ENCODE assay signal across 7 cellular contexts in the genomic region with DNA sequence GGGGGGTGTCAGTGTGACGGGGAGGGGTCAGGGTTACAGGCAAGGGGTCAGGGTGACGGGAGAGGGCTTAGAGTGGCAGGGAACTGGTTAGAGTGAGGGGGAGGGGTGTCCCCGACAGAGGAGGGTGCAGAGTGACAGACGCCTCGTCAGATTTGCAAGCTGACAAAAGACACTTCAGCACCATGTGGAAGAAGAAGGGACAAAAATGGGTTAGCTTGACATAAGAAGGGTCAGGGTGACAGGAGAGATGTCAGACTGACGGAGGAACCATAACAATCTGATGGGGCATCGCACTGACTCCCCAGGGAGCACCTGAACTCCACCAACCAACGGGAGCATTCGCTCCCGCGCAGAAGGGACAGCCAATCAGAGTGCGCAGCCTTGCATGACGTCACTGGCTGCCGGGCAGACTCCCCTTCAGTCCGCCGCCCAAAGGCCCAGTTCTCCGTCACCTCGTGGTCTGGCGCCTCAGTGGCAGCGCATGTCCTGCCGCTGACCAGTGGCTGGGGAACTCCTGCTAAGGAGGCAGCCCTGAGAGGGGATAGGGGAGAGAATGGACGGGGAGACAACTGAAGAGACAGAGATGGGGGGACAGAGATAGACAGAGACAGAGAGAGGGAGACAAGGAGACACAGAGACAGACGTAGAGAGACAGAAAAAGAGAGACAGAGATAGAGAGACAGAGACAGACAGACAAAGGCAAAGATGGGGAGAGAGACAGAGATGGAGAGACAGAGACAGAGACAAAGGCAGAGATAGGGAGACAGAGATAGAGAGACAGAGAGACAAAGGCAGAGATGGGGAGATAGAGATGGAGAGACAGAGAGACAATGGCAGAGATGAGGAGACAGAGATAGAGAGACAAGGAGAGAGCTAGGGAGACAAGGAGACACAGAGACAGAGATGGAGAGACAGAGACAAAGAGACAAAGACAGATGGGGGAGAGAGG. TPM values are rescaled to one million over a fixed set of nuclear protein-coding genes. Genes with fewer than 3 reads are reported as not detected.
A peak's percentile ranks its signal among the peaks of the same experiment; 100 is the strongest.
DNase-seq lines count a peak whose midpoint lies in the region; ATAC-seq, FAIRE-seq and TF ChIP-seq lines count a peak whose summit lies in the region.

No MANE protein-coding gene starts in this region.

- H3K27me3 ChIP-seq in foreskin keratinocyte (peaks cover 3% of the 10 kb centered on the region), pancreas (peaks cover 0 to 10% (median 0%) of the 10 kb centered on the region in 4 donors), tibial artery (peaks cover 0 to 58% of the 10 kb centered on the region in 2 donors)

- CTCF ChIA-PET in RWPE1 (lab: Yijun Ruan, JAX), result no interaction called here

- H3K9me3 Mint-ChIP-seq in activated T-helper 1 cell treated with anti-CD3 and anti-CD28 coated beads, Interleukin-12 subunit alpha, Interleukin-12 subunit beta, Interleukin-2, Interleukin-4 antibody, amounts not matched to agents 30 ng/mL and 10 ng/mL and 1 ng/mL, durations not matched to agents 14 hours and 24 hours and 36 hours, result no peaks in the 10 kb centered on the region

- no peaks in the 10 kb centered on the region for H3K9me3 ChIP-seq in pancreas
- H3K9me3 ChIP-seq in tibial artery, result peaks cover 0 to 4% (median 0%) of the 10 kb centered on the region in 3 donors

- no peak overlapping the region for H3K4me3 ChIP-seq in pancreas
- no peak overlapping the region for H3K4me3 ChIP-seq in tibial artery

- no peak overlapping the region for H3K27ac ChIP-seq in RWPE1
- H3K27ac ChIP-seq in foreskin keratinocyte, result no peak overlapping the region
- H3K27ac ChIP-seq in pancreas, result no peak overlapping the region
- no peak overlapping the region for H3K27ac ChIP-seq in tibial artery

- POLR2A ChIA-PET in RWPE1 (lab: Yijun Ruan, JAX; ENCODE audit: low non-redundant PET), result no interaction called here

- no peak for FAIRE-seq in pancreas (lab: Jason Lieb, UNC)

- H3K4me1 ChIP-seq in foreskin keratinocyte (no peaks in the 10 kb centered on the region), pancreas (no peaks in the 10 kb centered on the region), tibial artery (peaks cover 0 to 7% (median 0%) of the 10 kb centered on the region in 4 donors)

- peaks cover 8% of the 10 kb centered on the region for H3K27me3 Mint-ChIP-seq in activated T-helper 1 cell treated with anti-CD3 and anti-CD28 coated beads, Interleukin-12 subunit alpha, Interleukin-12 subunit beta, Interleukin-2, Interleukin-4 antibody, amounts not matched to agents 30 ng/mL and 10 ng/mL and 1 ng/mL, durations not matched to agents 14 hours and 24 hours and 36 hours (ENCODE audit: insufficient read depth)

- intact Hi-C loops in activated T-helper 1 cell treated with anti-CD3 and anti-CD28 coated beads, Interleukin-12 subunit alpha, Interleukin-12 subunit beta, Interleukin-2, Interleukin-4 antibody, amounts not matched to agents 30 ng/mL and 10 ng/mL and 1 ng/mL, durations not matched to agents 14 hours and 24 hours and 36 hours (cut with micrococcal nuclease), result no loop called here
- intact Hi-C loops in pancreas (cut with DNase I), result no loop called here
- intact Hi-C loops in tibial artery (cut with DNase I; ENCODE audit: low total_unique reads), result no loop called here

- TF ChIP-seq CTCF in RWPE1 (conservative IDR thresholded peaks at IDR 0.05; ENCODE audit: low read depth) (no peak), foreskin keratinocyte (conservative IDR thresholded peaks at IDR 0.05) (no peak), pancreas (IDR thresholded peaks at IDR 0.05) (no peak), tibial artery (IDR thresholded peaks at IDR 0.05) (no peak)

- no peaks in the 10 kb centered on the region for H3K36me3 ChIP-seq in pancreas
- no peaks in the 10 kb centered on the region for H3K36me3 ChIP-seq in tibial artery

- H3K4me1 Mint-ChIP-seq in activated T-helper 1 cell treated with anti-CD3 and anti-CD28 coated beads, Interleukin-12 subunit alpha, Interleukin-12 subunit beta, Interleukin-2, Interleukin-4 antibody, amounts not matched to agents 30 ng/mL and 10 ng/mL and 1 ng/mL, durations not matched to agents 14 hours and 24 hours and 36 hours (ENCODE audit: low read depth), result peaks cover 7% of the 10 kb centered on the region

- H3K4me3 Mint-ChIP-seq in activated T-helper 1 cell treated with anti-CD3 and anti-CD28 coated beads, Interleukin-12 subunit alpha, Interleukin-12 subunit beta, Interleukin-2, Interleukin-4 antibody, amounts not matched to agents 30 ng/mL and 10 ng/mL and 1 ng/mL, durations not matched to agents 14 hours and 24 hours and 36 hours, result no peak overlapping the region

- peak overlapping the region; percentile 0 for H3K27ac Mint-ChIP-seq in activated T-helper 1 cell treated with anti-CD3 and anti-CD28 coated beads, Interleukin-12 subunit alpha, Interleukin-12 subunit beta, Interleukin-2, Interleukin-4 antibody, amounts not matched to agents 30 ng/mL and 10 ng/mL and 1 ng/mL, durations not matched to agents 14 hours and 24 hours and 36 hours

- WGBS in pancreas, 2 donors, result 10 to 14% methylated on average over 21 to 23 of the region's 23 CpGs

- DNase-seq in RWPE1 (ENCODE audit: low spot score) (peak; percentile 97), foreskin keratinocyte (peak; percentile 14 to 32), pancreas (peak; percentile 61 to 86 (median 74)), tibial artery (peak; percentile 54 to 79)
- peak; percentile 70 for DNase-seq in activated T-helper 1 cell treated with anti-CD3 and anti-CD28 coated beads, Interleukin-12 subunit alpha, Interleukin-12 subunit beta, Interleukin-2, Interleukin-4 antibody, amounts not matched to agents 30 ng/mL and 10 ng/mL and 1 ng/mL, durations not matched to agents 14 hours and 24 hours and 36 hours (ENCODE audit: low spot score)

- ATAC-seq in GM18511 (IDR thresholded peaks at IDR 0.05; ENCODE audit: unreplicated experiment), result peak; percentile 81
- ATAC-seq in HG03439 (IDR thresholded peaks at IDR 0.05; ENCODE audit: unreplicated experiment), result peak; percentile 73
- peak; percentile 82 for ATAC-seq in foreskin keratinocyte
- peak; percentile 85 to 99 (median 96) for ATAC-seq in pancreas

- no peaks in the 10 kb centered on the region for H3K36me3 Mint-ChIP-seq in activated T-helper 1 cell treated with anti-CD3 and anti-CD28 coated beads, Interleukin-12 subunit alpha, Interleukin-12 subunit beta, Interleukin-2, Interleukin-4 antibody, amounts not matched to agents 30 ng/mL and 10 ng/mL and 1 ng/mL, durations not matched to agents 14 hours and 24 hours and 36 hours (ENCODE audit: low read depth)

RNA-seq across cellular contexts. Expression of a gene that starts 30.2 kb away (rescaled TPM):
- not detected in 2 replicates for total RNA-seq in activated T-helper 1 cell treated with anti-CD3 and anti-CD28 coated beads, Interleukin-12 subunit alpha, Interleukin-12 subunit beta, Interleukin-2, Interleukin-4 antibody, amounts not matched to agents 30 ng/mL and 10 ng/mL and 1 ng/mL, durations not matched to agents 14 hours and 24 hours and 36 hours
- not detected in 2 replicates for total RNA-seq in foreskin keratinocyte
- 0.21 TPM in 1 of 2 replicates, not detected in the other for polyA plus RNA-seq in foreskin keratinocyte
- total RNA-seq in pancreas, result 1 to 10 TPM in 1 of 6 donors, under 1 TPM in 3, not detected in 2; 0.69 to 1.2 (median 0.92) TPM
- polyA plus RNA-seq in pancreas, result under 1 TPM in 1 of 2 donors, not detected in 1; 0.40 TPM

RNA-seq across cellular contexts. Expression of a gene that starts 39.8 kb away (rescaled TPM):
- total RNA-seq in activated T-helper 1 cell treated with anti-CD3 and anti-CD28 coated beads, Interleukin-12 subunit alpha, Interleukin-12 subunit beta, Interleukin-2, Interleukin-4 antibody, amounts not matched to agents 30 ng/mL and 10 ng/mL and 1 ng/mL, durations not matched to agents 14 hours and 24 hours and 36 hours, result not detected in 2 replicates
- total RNA-seq in foreskin keratinocyte (not detected in 2 replicates), pancreas (under 1 TPM; 0.09 to 0.63 (median 0.37) TPM)
- polyA plus RNA-seq in foreskin keratinocyte (not detected in 2 replicates), pancreas (under 1 TPM; 0.30 to 0.94 TPM)

RNA-seq across cellular contexts. Expression of a gene that starts 40.2 kb away (rescaled TPM):
- not detected in 2 replicates for total RNA-seq in activated T-helper 1 cell treated with anti-CD3 and anti-CD28 coated beads, Interleukin-12 subunit alpha, Interleukin-12 subunit beta, Interleukin-2, Interleukin-4 antibody, amounts not matched to agents 30 ng/mL and 10 ng/mL and 1 ng/mL, durations not matched to agents 14 hours and 24 hours and 36 hours
- total RNA-seq in foreskin keratinocyte, result 0.21 and 0.37 TPM in 2 replicates
- 0.08 and 0.15 TPM in 2 replicates for polyA plus RNA-seq in foreskin keratinocyte
- under 1 TPM in 5 of 6 donors, not detected in 1; 0.06 to 0.69 (median 0.19) TPM for total RNA-seq in pancreas
- polyA plus RNA-seq in pancreas, result under 1 TPM; 0.12 to 0.19 TPM

RNA-seq across cellular contexts. Expression of a gene that starts 43.7 kb away (rescaled TPM):
- 0.75 and 0.83 TPM in 2 replicates for total RNA-seq in activated T-helper 1 cell treated with anti-CD3 and anti-CD28 coated beads, Interleukin-12 subunit alpha, Interleukin-12 subunit beta, Interleukin-2, Interleukin-4 antibody, amounts not matched to agents 30 ng/mL and 10 ng/mL and 1 ng/mL, durations not matched to agents 14 hours and 24 hours and 36 hours
- 1.7 and 2.1 TPM in 2 replicates for total RNA-seq in foreskin keratinocyte
- 3.0 and 4.9 TPM in 2 replicates for polyA plus RNA-seq in foreskin keratinocyte
- 10 to 100 TPM in 1 of 6 donors, 1 to 10 TPM in 5; 1.3 to 14.6 (median 2.5) TPM for total RNA-seq in pancreas
- 1 to 10 TPM; 4.7 to 7.4 TPM for polyA plus RNA-seq in pancreas

Comparison
In these comparisons a context has a peak if more than half of its experiments do, and no peak if none do; other contexts are left out.
1. DNase-seq: peak in every context shown above with its lines; median percentile 97 in RWPE1; 74 in pancreas; 70 in activated T-helper 1 cell treated with anti-CD3 and anti-CD28 coated beads, Interleukin-12 subunit alpha, Interleukin-12 subunit beta, Interleukin-2, Interleukin-4 antibody, amounts not matched to agents 30 ng/mL and 10 ng/mL and 1 ng/mL, durations not matched to agents 14 hours and 24 hours and 36 hours; 66 in tibial artery; 23 in foreskin keratinocyte.